Comparison of ENCODE assay signal across 13 cellular contexts in the genomic region with DNA sequence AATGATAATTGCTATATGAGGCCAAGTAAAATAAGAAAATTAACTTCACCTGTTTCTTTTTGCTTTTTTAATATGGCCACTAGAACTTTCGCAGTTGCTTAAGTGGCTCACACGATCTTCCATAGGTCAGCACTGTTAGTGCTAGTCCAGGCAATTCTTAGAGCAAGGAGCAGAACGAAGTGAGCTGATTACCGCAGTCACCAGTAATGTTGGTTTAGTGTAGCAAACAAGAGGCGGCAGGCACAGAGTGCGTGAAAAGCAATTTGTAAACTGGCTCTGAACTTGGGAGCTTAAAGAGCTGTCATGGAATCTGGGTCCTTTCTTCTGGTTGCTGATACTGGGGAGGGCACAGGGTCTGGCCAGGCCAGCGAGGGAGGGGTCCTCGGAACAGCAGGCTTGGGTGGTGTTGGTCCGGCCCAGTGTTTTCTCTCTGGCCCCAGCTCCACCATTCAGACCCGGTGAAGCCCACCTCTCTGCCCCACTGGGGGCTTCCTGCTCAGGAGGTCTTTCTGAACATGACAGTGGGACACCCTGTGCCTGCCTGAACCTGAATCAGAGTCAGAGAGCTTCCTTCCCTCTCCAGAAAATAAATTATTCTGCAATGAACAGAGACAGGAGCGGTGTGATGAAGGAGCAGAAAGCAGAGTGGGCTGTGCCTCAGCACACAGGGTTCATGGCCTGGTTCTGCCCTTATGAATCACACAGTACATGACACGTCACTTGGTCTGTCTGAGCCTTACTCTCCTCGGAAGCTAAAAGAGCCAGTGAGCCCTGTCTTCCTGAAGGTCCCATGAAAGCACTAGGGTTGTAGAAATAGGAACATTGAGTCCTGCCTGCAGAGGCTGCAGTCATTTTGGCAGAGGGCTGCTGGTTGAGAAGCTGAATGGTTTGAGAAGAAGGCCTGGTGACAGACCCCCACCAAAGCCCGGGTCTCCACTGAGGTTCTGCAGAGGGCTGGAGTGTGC. TPM values are rescaled to one million over a fixed set of nuclear protein-coding genes. Genes with fewer than 3 reads are reported as not detected.
DNase-seq lines count a peak whose midpoint lies in the region; ATAC-seq, FAIRE-seq and TF ChIP-seq lines count a peak whose summit lies in the region.
"Had no signal": no experiment of that assay in that cellular context is flagged by ENCODE, and none has a peak within 500 bp of the region (broad histone marks: within the 10 kb centered on the region; RNA-seq: fewer than 3 reads in every experiment).

No MANE protein-coding gene starts in this region.

- intact Hi-C loops in HepG2 (cut with micrococcal nuclease; ENCODE audit: unreplicated experiment), result no loop called here

- H3K79me2 ChIP-seq in HepG2 (ENCODE audit: insufficient read depth, low read length), result peaks cover 20% of the 10 kb centered on the region

- POLR2A ChIA-PET in HepG2 (lab: Yijun Ruan, JAX), result interaction anchor here (1.6 kb wide), 2 partner anchors 9 to 30 kb away, joined by 4 to 6 read pairs; no protein-coding TSS in a partner anchor

- BruUV-seq in HepG2 (replicated peaks; lab: Mats Ljungman, UMichigan), result no TSS peak

- H3K36me3 ChIP-seq in bronchial epithelial cell (ENCODE audit: control insufficient read depth, insufficient read depth, low read length) (peaks cover 61% of the 10 kb centered on the region), HepG2 (replicated peaks in 1 of 2; ENCODE audit: control insufficient read depth in 1 of 2, insufficient read depth in 2 of 2, low read length in 2 of 2) (peaks cover 47 to 93% of the 10 kb centered on the region in 2 experiments), thoracic aorta (peaks cover 93% of the 10 kb centered on the region)

- H3K4me2 ChIP-seq in HepG2 (ENCODE audit: low read depth, low read length), result no peak overlapping the region

- H3K4me1 ChIP-seq in HepG2 (ENCODE audit: insufficient read depth, low read length) (peaks cover 63% of the 10 kb centered on the region), thoracic aorta (ENCODE audit: control insufficient read depth in 1 of 2, low read depth in 2 of 2) (peaks cover 40 to 70% of the 10 kb centered on the region in 2 donors)

- H2AFZ ChIP-seq in HepG2 (ENCODE audit: low read length), result no peak overlapping the region

- in situ Hi-C loops in HepG2 (cut with HindIII; ENCODE audit: extremely low pct_ligation_motif_present, low pct_unique_long_range_greater_than_20kb), result no loop called here

- no peak for TF ChIP-seq RAD21 in HepG2 (CRISPR knock-in tag; IDR thresholded peaks at IDR 0.05)

- peak; percentile 68 for FAIRE-seq in bronchial epithelial cell (lab: Jason Lieb, UNC)
- no peak for FAIRE-seq in HepG2 (lab: Jason Lieb, UNC)
- FAIRE-seq: islet of Langerhans had no signal

- H4K20me1 ChIP-seq in HepG2 (ENCODE audit: insufficient read depth, low read length), result peaks cover 4% of the 10 kb centered on the region; the same call in 1 of the 2 replicates

- CTCF ChIA-PET in HepG2 (lab: Yijun Ruan, JAX; ENCODE audit: low intra/inter-chr PET ratio, low total read pairs), result no interaction called here

- no peak; the same call in 1 of the 3 replicates for ATAC-seq in HepG2
- ATAC-seq in thoracic aorta (ENCODE audit: insufficient number of reproducible peaks, low FRiP score, low read depth), result peak; percentile 31
- ATAC-seq: activated T-cell treated with anti-CD3 and anti-CD28 coated beads, Interleukin-2, amount 50 U/mL, for 4 hours; stimulated activated effector memory CD8-positive, alpha-beta T cell treated with anti-CD3 and anti-CD28 coated beads, Interleukin-12 subunit alpha, Interleukin-12 subunit beta, amount 100 ng/mL, for 72 hours had no signal

- no peaks in the 10 kb centered on the region for H3K27me3 ChIP-seq in bronchial epithelial cell (ENCODE audit: control insufficient read depth, insufficient read depth, low read length)
- H3K27me3 ChIP-seq in HepG2 (ENCODE audit: control insufficient read depth in 1 of 2, insufficient read depth in 2 of 2, low read length in 2 of 2), result no peaks in the 10 kb centered on the region
- H3K27me3 ChIP-seq in thoracic aorta (replicated peaks; ENCODE audit: insufficient read depth), result no peaks in the 10 kb centered on the region

- no peak overlapping the region for H3K9ac ChIP-seq in HepG2 (ENCODE audit: insufficient read depth, low read depth, low read length)

- DNase-seq in HCEC 1CT (peak; percentile 87), bronchial epithelial cell (ENCODE audit: low read depth) (peak; percentile 81), HepG2 (ENCODE audit: low spot score) (no peak), thoracic aorta (ENCODE audit: low spot score) (no peak), NCI-H2107 (lab: John Stamatoyannopoulos, UW) (no peak), NCI-H146 (lab: John Stamatoyannopoulos, UW) (no peak), midbrain (lab: John Stamatoyannopoulos, UW) (no peak)
- no peak for DNase-seq in activated CD8-positive, alpha-beta memory T cell treated with anti-CD3 and anti-CD28 coated beads, Interleukin-2, amount 50 U/mL, for 48 hours
- DNase-seq: activated T-cell treated with anti-CD3 and anti-CD28 coated beads, Interleukin-2, amount 50 U/mL, for 4 hours; DND-41; NCI-H524 had no signal

- no peak for TF ChIP-seq EP300 in HepG2 (IDR thresholded peaks at IDR 0.05; ENCODE audit: low read depth in 2 of 2, low read length in 2 of 2)
- no peak for TF ChIP-seq EP300 in HepG2 (CRISPR knock-in tag; IDR thresholded peaks at IDR 0.05; ENCODE audit: borderline replicate concordance)

- TF ChIP-seq POLR2A in HepG2 (IDR thresholded peaks at IDR 0.05; ENCODE audit: insufficient read depth in 1 of 2, low read depth in 2 of 2, low read length in 2 of 2), result no peak; a peak in 1 of 4 replicates

- H3K27ac ChIP-seq in HepG2 (ENCODE audit: extremely low read length, insufficient read depth, low read length) (peak overlapping the region; percentile 6), thoracic aorta (peak overlapping the region; percentile 49 to 88)

- H3K9me3 ChIP-seq in HepG2 (ENCODE audit: low read length) (no peaks in the 10 kb centered on the region), thoracic aorta (no peaks in the 10 kb centered on the region)

- TF ChIP-seq CTCF in bronchial epithelial cell (IDR thresholded peaks at IDR 0.05; ENCODE audit: insufficient read depth, low read length, severe bottlenecking) (no peak), HepG2 (CRISPR knock-in tag; IDR thresholded peaks at IDR 0.05) (no peak), thoracic aorta (IDR thresholded peaks at IDR 0.05) (no peak)

- WGBS in HepG2 (ENCODE audit: low lambda C conversion rate), result 95% methylated on average over 10 of the region's 14 CpGs

- no peak overlapping the region for H3K4me3 ChIP-seq in bronchial epithelial cell (ENCODE audit: low read depth, low read length)
- H3K4me3 ChIP-seq in HepG2 (replicated peaks in 1 of 3; ENCODE audit: insufficient read depth in 1 of 3, low read depth in 2 of 3, low read length in 3 of 3), result no peak overlapping the region
- H3K4me3 ChIP-seq in thoracic aorta, result no peak overlapping the region

TF ChIP-seq in HepG2, 621 proteins besides CTCF, POLR2A, EP300 and RAD21:
- no peak for TF ChIP-seq ZNF546 (CRISPR knock-in tag; conservative IDR thresholded peaks at IDR 0.05)
- no peak for TF ChIP-seq ZNF331 (CRISPR knock-in tag; IDR thresholded peaks at IDR 0.05)
- TF ChIP-seq FIP1L1 (IDR thresholded peaks at IDR 0.05; ENCODE audit: borderline replicate concordance, insufficient read depth, low read depth, low read length), result no peak
- TF ChIP-seq ZMYM2 (CRISPR knock-in tag; IDR thresholded peaks at IDR 0.05), result no peak
- peak; percentile 81 for TF ChIP-seq RBM22 (optimal IDR thresholded peaks at IDR 0.05; ENCODE audit: low read length)

RNA-seq across cellular contexts. Expression of gene ETS2, which starts 11.9 kb away (rescaled TPM):
- total RNA-seq in bronchial epithelial cell (144 and 153 TPM in 2 replicates), HepG2 (2016; rRNA removed; fragmentation: Illumina TruSeq; extraction: Trizol) (24.6 and 28.2 TPM in 2 replicates), thoracic aorta (100 to 1,000 TPM; 120 to 226 TPM)
- 3.8 and 4.0 TPM in 2 replicates for total RNA-seq in HepG2 (2016; cell fraction: cytosol; rRNA removed; fragmentation: Illumina TruSeq; extraction: Trizol; ENCODE audit: low read depth)
- total RNA-seq in HepG2 (2016; cell fraction: insoluble cytoplasmic fraction; rRNA removed; fragmentation: Illumina TruSeq; extraction: Trizol), result 23.9 and 25.8 TPM in 2 replicates
- 12.7 and 13.7 TPM in 2 replicates for total RNA-seq in HepG2 (2016; cell fraction: membrane; rRNA removed; fragmentation: Illumina TruSeq; extraction: Trizol)
- total RNA-seq in HepG2 (2016; cell fraction: nucleus; rRNA removed; fragmentation: Illumina TruSeq; extraction: Trizol), result 18.7 and 22.0 TPM in 2 replicates
- 64.4 and 71.4 TPM in 2 replicates for polyA plus RNA-seq in HepG2 (2011; rRNA removed)
- 35.2 and 41.5 TPM in 2 replicates for polyA plus RNA-seq in HepG2 (2011; cell fraction: cytosol; rRNA removed)
- polyA plus RNA-seq in HepG2 (2011; cell fraction: nucleus; rRNA removed), result 84.4 and 87.5 TPM in 2 replicates
- polyA plus RNA-seq in HepG2 (2012), result 88.7 and 93.9 TPM in 2 replicates
- polyA plus RNA-seq in HepG2 (2016; cell fraction: cytosol; fragmentation: Illumina TruSeq; extraction: Trizol; ENCODE audit: low read depth), result 4.9 and 5.3 TPM in 2 replicates
- polyA plus RNA-seq in HepG2 (2016; cell fraction: insoluble cytoplasmic fraction; fragmentation: Illumina TruSeq; extraction: Trizol; ENCODE audit: low read depth), result 32.4 and 34.7 TPM in 2 replicates
- 11.1 and 13.2 TPM in 2 replicates for polyA plus RNA-seq in HepG2 (2016; cell fraction: membrane; fragmentation: Illumina TruSeq; extraction: Trizol; ENCODE audit: low read depth)
- 37.6 and 39.9 TPM in 2 replicates for polyA plus RNA-seq in HepG2 (2016; cell fraction: nucleus; fragmentation: Illumina TruSeq; extraction: Trizol; ENCODE audit: insufficient read depth, low read depth)
- 29.2 and 54.2 TPM in 2 replicates for polyA minus RNA-seq in HepG2 (2011; rRNA and poly(A)+ RNA removed; ENCODE audit: low replicate concordance)
- polyA minus RNA-seq in HepG2 (2011; cell fraction: cytosol; rRNA and poly(A)+ RNA removed), result 54.7 and 59.7 TPM in 2 replicates
- polyA minus RNA-seq in HepG2 (2011; cell fraction: nucleus; rRNA and poly(A)+ RNA removed), result 39.1 and 52.8 TPM in 2 replicates

Comparison
In these comparisons a context has a peak if more than half of its experiments do, and no peak if none do; other contexts are left out.
1. DNase-seq: peak in HCEC 1CT (single experiment) and bronchial epithelial cell (single experiment); none in HepG2 (single experiment), thoracic aorta (single experiment), activated CD8-positive, alpha-beta memory T cell treated with anti-CD3 and anti-CD28 coated beads, Interleukin-2, amount 50 U/mL, for 48 hours (single experiment), NCI-H2107 (single experiment), NCI-H146 (single experiment) and midbrain (single experiment).